In genomic region chr7:87027900-87028299, GRCh38 we compare ENCODE assay signal across 13 cellular contexts. TPM values are rescaled to one million over a fixed set of nuclear protein-coding genes. Genes with fewer than 3 reads are reported as not detected.
DNase-seq lines count a peak whose midpoint lies in the region; ATAC-seq and TF ChIP-seq lines count a peak whose summit lies in the region.
"Had no signal": no experiment of that assay in that cellular context is flagged by ENCODE, and none has a peak within 500 bp of the region (broad histone marks: within the 10 kb centered on the region; RNA-seq: fewer than 3 reads in every experiment).

No MANE protein-coding gene starts in this region.

- H3K27me3 ChIP-seq in OCI-LY3 (ENCODE audit: low read depth, low read length) = no peaks in the 10 kb centered on the region
- H3K27me3 ChIP-seq: right atrium auricular region had no signal

- peaks cover 3% of the 10 kb centered on the region in 2 donors for H3K9me3 Mint-ChIP-seq in activated naive CD4-positive, alpha-beta T cell treated with anti-CD3 and anti-CD28 coated beads, Interleukin-2, amount 50 U/mL, for 72 hours
- H3K9me3 Mint-ChIP-seq: type B pancreatic cell had no signal

- H3K36me3 Mint-ChIP-seq in activated naive CD4-positive, alpha-beta T cell treated with anti-CD3 and anti-CD28 coated beads, Interleukin-2, amount 50 U/mL, for 72 hours = no peaks in the 10 kb centered on the region
- H3K36me3 Mint-ChIP-seq: CD8-positive, alpha-beta T cell had no signal

- H3K9me3 ChIP-seq in OCI-LY3 (ENCODE audit: insufficient read depth, low read length) = no peaks in the 10 kb centered on the region; the same call in 1 of the 2 replicates
- H3K9me3 ChIP-seq: right atrium auricular region had no signal

- no peak overlapping the region for H3K4me3 ChIP-seq in OCI-LY3 (ENCODE audit: low read length)
- H3K4me3 ChIP-seq: right atrium auricular region had no signal

- no peaks in the 10 kb centered on the region for H3K36me3 ChIP-seq in OCI-LY3 (replicated peaks; ENCODE audit: low read depth, low read length)
- H3K36me3 ChIP-seq: right atrium auricular region had no signal

- DNase-seq in DMS79 (lab: John Stamatoyannopoulos, UW) (no peak), CD1c-positive myeloid dendritic cell (ENCODE audit: extremely low spot score) (no peak)
- no peak for DNase-seq in activated effector memory CD4-positive, alpha-beta T cell treated with anti-CD3 and anti-CD28 coated beads, Interleukin-2, amount 50 U/mL, for 16 hours
- no peak for DNase-seq in activated naive CD4-positive, alpha-beta T cell treated with anti-CD3 and anti-CD28 coated beads, Interleukin-2, amount 50 U/mL, for 72 hours (ENCODE audit: low spot score in 2 of 2)
- DNase-seq: activated naive CD4-positive, alpha-beta T cell treated with Interleukin-2 at 50 U/mL for 16 hours; CD8-positive, alpha-beta T cell; SW 1271 had no signal

- peaks cover 25% of the 10 kb centered on the region for H3K4me1 ChIP-seq in OCI-LY3 (ENCODE audit: low read length)
- H3K4me1 ChIP-seq: right atrium auricular region had no signal

- TF ChIP-seq CTCF in OCI-LY3 (IDR thresholded peaks at IDR 0.05; ENCODE audit: low read depth, low read length) = no peak

- no peaks in the 10 kb centered on the region for H4K20me1 ChIP-seq in OCI-LY3 (ENCODE audit: insufficient read depth, low read length)

- H3K4me2 ChIP-seq in OCI-LY3 (ENCODE audit: low read length) = peak overlapping the region; percentile 29

- no peak overlapping the region for H3K9ac ChIP-seq in OCI-LY3 (ENCODE audit: low read length)

- H3K27ac Mint-ChIP-seq in activated naive CD4-positive, alpha-beta T cell treated with anti-CD3 and anti-CD28 coated beads, Interleukin-2, amount 50 U/mL, for 72 hours = no peak overlapping the region
- H3K27ac Mint-ChIP-seq: CD8-positive, alpha-beta T cell; type B pancreatic cell had no signal

- H2AFZ ChIP-seq in OCI-LY3 (ENCODE audit: low read depth, low read length) = no peak overlapping the region; the same call in 1 of the 2 replicates

- ATAC-seq in GM18861 (IDR thresholded peaks at IDR 0.05; ENCODE audit: unreplicated experiment) (peak; percentile 91), GM21515 (IDR thresholded peaks at IDR 0.05; ENCODE audit: unreplicated experiment) (peak; percentile 92), HG03045 (IDR thresholded peaks at IDR 0.05; ENCODE audit: unreplicated experiment) (peak; percentile 88)
- ATAC-seq in activated naive CD4-positive, alpha-beta T cell treated with anti-CD3 and anti-CD28 coated beads, Interleukin-2, amount 50 U/mL, for 72 hours = no peak
- ATAC-seq: CD8-positive, alpha-beta T cell had no signal

- no peak overlapping the region for H3K27ac ChIP-seq in OCI-LY3 (ENCODE audit: low read length)
- H3K27ac ChIP-seq: right atrium auricular region had no signal

- H3K79me2 ChIP-seq in OCI-LY3 (ENCODE audit: low read length) = no peaks in the 10 kb centered on the region

RNA-seq across cellular contexts. Expression of gene ELAPOR2, which starts 31.6 kb away (rescaled TPM):
- 1 to 10 TPM; 2.3 to 4.1 TPM for total RNA-seq in activated naive CD4-positive, alpha-beta T cell treated with anti-CD3 and anti-CD28 coated beads, Interleukin-2, amount 50 U/mL, for 72 hours

Comparison
In these comparisons a context has a peak if more than half of its experiments do, and no peak if none do; other contexts are left out.
1. ATAC-seq: peak in GM18861 (single experiment), GM21515 (single experiment) and HG03045 (single experiment); none in activated naive CD4-positive, alpha-beta T cell treated with anti-CD3 and anti-CD28 coated beads, Interleukin-2, amount 50 U/mL, for 72 hours (0 of 2).